Comparison of ENCODE assay signal across 18 cellular contexts in genomic region chr9:15244001-15244441, GRCh38.
A peak's percentile ranks its signal among the peaks of the same experiment; 100 is the strongest.
DNase-seq lines count a peak whose midpoint lies in the region; ATAC-seq, FAIRE-seq and TF ChIP-seq lines count a peak whose summit lies in the region.
"Had no signal": no experiment of that assay in that cellular context is flagged by ENCODE, and none has a peak within 500 bp of the region (broad histone marks: within the 10 kb centered on the region; RNA-seq: fewer than 3 reads in every experiment).

No MANE protein-coding gene starts in this region.

- intact Hi-C loops in head of caudate nucleus (cut with DNase I) = no loop called here

- H3K27ac ChIP-seq in ACC112 (ENCODE audit: low read depth, low read length) = peak overlapping the region; percentile 47
- H3K27ac ChIP-seq: KMS-11 had no signal

- H3K9me3 Mint-ChIP-seq in WTC11 = no peaks in the 10 kb centered on the region; the same call in 1 of the 2 replicates
- H3K9me3 Mint-ChIP-seq in natural killer cell treated with Interleukin-12 subunit alpha and Interleukin-12 subunit beta and Interleukin-15 and Interleukin-18, amount 100 ng/mL, for 72 hours = no peaks in the 10 kb centered on the region

- ATAC-seq in WTC11 = no peak
- no peak for ATAC-seq in natural killer cell treated with Interleukin-12 subunit alpha and Interleukin-12 subunit beta and Interleukin-15 and Interleukin-18, amount 100 ng/mL, for 72 hours
- ATAC-seq: HCT116 had no signal

- no peak overlapping the region for H3K4me3 Mint-ChIP-seq in WTC11
- H3K4me3 Mint-ChIP-seq in natural killer cell treated with Interleukin-12 subunit alpha and Interleukin-12 subunit beta and Interleukin-15 and Interleukin-18, amount 100 ng/mL, for 72 hours = peak overlapping the region; percentile 41

- TF ChIP-seq CTCF in WTC11 (IDR thresholded peaks at IDR 0.05) = no peak

- CTCF ChIA-PET in WTC11 (lab: Charles Lee) = no interaction called here

- peak overlapping the region; percentile 68 for H3K27ac Mint-ChIP-seq in WTC11
- H3K27ac Mint-ChIP-seq in natural killer cell treated with Interleukin-12 subunit alpha and Interleukin-12 subunit beta and Interleukin-15 and Interleukin-18, amount 100 ng/mL, for 72 hours = peak overlapping the region in 1 of 2 donors; percentile 75

- H3K4me1 Mint-ChIP-seq in WTC11 = peaks cover 39% of the 10 kb centered on the region
- peaks cover 26 to 44% of the 10 kb centered on the region in 2 donors for H3K4me1 Mint-ChIP-seq in natural killer cell treated with Interleukin-12 subunit alpha and Interleukin-12 subunit beta and Interleukin-15 and Interleukin-18, amount 100 ng/mL, for 72 hours (ENCODE audit: low read depth in 2 of 2)

- no peaks in the 10 kb centered on the region for H3K36me3 ChIP-seq in ACC112 (ENCODE audit: insufficient read depth, low read length)

- no peaks in the 10 kb centered on the region for H3K79me2 ChIP-seq in ACC112 (ENCODE audit: control insufficient read depth, insufficient read depth, low read length, unreplicated experiment)

- H3K27me3 ChIP-seq in ACC112 (ENCODE audit: insufficient read depth, low read length) = no peaks in the 10 kb centered on the region

- H3K27me3 Mint-ChIP-seq in WTC11 (ENCODE audit: low read depth) = no peaks in the 10 kb centered on the region
- H3K27me3 Mint-ChIP-seq in natural killer cell treated with Interleukin-12 subunit alpha and Interleukin-12 subunit beta and Interleukin-15 and Interleukin-18, amount 100 ng/mL, for 72 hours = no peaks in the 10 kb centered on the region

- DNase-seq in WTC11 (ENCODE audit: low spot score) (no peak), fibroblast of gingiva (ENCODE audit: low read depth) (peak; percentile 89), head of caudate nucleus (no peak), inferior parietal cortex (ENCODE audit: extremely low spot score) (no peak), GM19239 (ENCODE audit: insufficient read length, low spot score) (no peak), kidney tubule cell (ENCODE audit: low spot score) (no peak)
- no peak for DNase-seq in natural killer cell treated with Interleukin-12 subunit alpha and Interleukin-12 subunit beta and Interleukin-15 and Interleukin-18, amount 100 ng/mL, for 72 hours (ENCODE audit: low spot score)
- DNase-seq: activated CD4-positive, CD25-positive, alpha-beta regulatory T cell; activated naive CD4-positive, alpha-beta T cell treated with Interleukin-2 at 50 U/mL for 16 hours; Calu3; NCI-H1694 treated with DMSO at 0.1 percent for 48 hours; NCI-H524 treated with DMSO at 0.1 percent for 48 hours; right cardiac atrium; stimulated activated CD4-positive, alpha-beta T cell treated with anti-CD3 and anti-CD28 coated beads, Interleukin-2, amount 100 ng/mL, for 48 hours had no signal

- H3K4me1 ChIP-seq in ACC112 (ENCODE audit: control insufficient read depth, insufficient read depth, low read length, unreplicated experiment) = peaks cover 68% of the 10 kb centered on the region

- POLR2A ChIA-PET in WTC11 (lab: Charles Lee) = no interaction called here

- H3K36me3 Mint-ChIP-seq in WTC11 = no peaks in the 10 kb centered on the region
- H3K36me3 Mint-ChIP-seq in natural killer cell treated with Interleukin-12 subunit alpha and Interleukin-12 subunit beta and Interleukin-15 and Interleukin-18, amount 100 ng/mL, for 72 hours = no peaks in the 10 kb centered on the region

- no peak overlapping the region for H3K4me3 ChIP-seq in ACC112 (ENCODE audit: low read depth, low read length)

- FAIRE-seq in GM19239 (lab: Jason Lieb, UNC) = no peak
- FAIRE-seq: islet of Langerhans had no signal

- no peak overlapping the region for H2AFZ ChIP-seq in ACC112 (ENCODE audit: low read length, unreplicated experiment)

TF ChIP-seq in WTC11, 78 proteins besides CTCF, POLR2A, EP300 and RAD21:
- TF ChIP-seq FOXP1 (CRISPR knock-in tag; IDR thresholded peaks at IDR 0.05; ENCODE audit: borderline replicate concordance) (no peak), HMGXB4 (CRISPR knock-in tag; IDR thresholded peaks at IDR 0.05) (no peak), ERG (CRISPR knock-in tag; IDR thresholded peaks at IDR 0.05) (no peak), ZNF423 (CRISPR knock-in tag; IDR thresholded peaks at IDR 0.05) (no peak), JAZF1 (CRISPR knock-in tag; IDR thresholded peaks at IDR 0.05) (no peak), ZNF671 (CRISPR knock-in tag; IDR thresholded peaks at IDR 0.05) (no peak), ATF2 (CRISPR knock-in tag; IDR thresholded peaks at IDR 0.05; ENCODE audit: borderline replicate concordance, low read depth) (no peak), FOXJ3 (CRISPR knock-in tag; IDR thresholded peaks at IDR 0.05; ENCODE audit: borderline replicate concordance) (no peak), TEAD4 (CRISPR knock-in tag; IDR thresholded peaks at IDR 0.05) (no peak), ZNF232 (CRISPR knock-in tag; IDR thresholded peaks at IDR 0.05) (no peak), TCF7 (CRISPR knock-in tag; IDR thresholded peaks at IDR 0.05; ENCODE audit: low read depth) (no peak), USF1 (CRISPR knock-in tag; IDR thresholded peaks at IDR 0.05) (no peak), ATF3 (CRISPR knock-in tag; conservative IDR thresholded peaks at IDR 0.05) (no peak), CREM (CRISPR knock-in tag; IDR thresholded peaks at IDR 0.05) (no peak)
TF ChIP-seq in WTC11: peak in this region for 0.
